In the genomic region with DNA sequence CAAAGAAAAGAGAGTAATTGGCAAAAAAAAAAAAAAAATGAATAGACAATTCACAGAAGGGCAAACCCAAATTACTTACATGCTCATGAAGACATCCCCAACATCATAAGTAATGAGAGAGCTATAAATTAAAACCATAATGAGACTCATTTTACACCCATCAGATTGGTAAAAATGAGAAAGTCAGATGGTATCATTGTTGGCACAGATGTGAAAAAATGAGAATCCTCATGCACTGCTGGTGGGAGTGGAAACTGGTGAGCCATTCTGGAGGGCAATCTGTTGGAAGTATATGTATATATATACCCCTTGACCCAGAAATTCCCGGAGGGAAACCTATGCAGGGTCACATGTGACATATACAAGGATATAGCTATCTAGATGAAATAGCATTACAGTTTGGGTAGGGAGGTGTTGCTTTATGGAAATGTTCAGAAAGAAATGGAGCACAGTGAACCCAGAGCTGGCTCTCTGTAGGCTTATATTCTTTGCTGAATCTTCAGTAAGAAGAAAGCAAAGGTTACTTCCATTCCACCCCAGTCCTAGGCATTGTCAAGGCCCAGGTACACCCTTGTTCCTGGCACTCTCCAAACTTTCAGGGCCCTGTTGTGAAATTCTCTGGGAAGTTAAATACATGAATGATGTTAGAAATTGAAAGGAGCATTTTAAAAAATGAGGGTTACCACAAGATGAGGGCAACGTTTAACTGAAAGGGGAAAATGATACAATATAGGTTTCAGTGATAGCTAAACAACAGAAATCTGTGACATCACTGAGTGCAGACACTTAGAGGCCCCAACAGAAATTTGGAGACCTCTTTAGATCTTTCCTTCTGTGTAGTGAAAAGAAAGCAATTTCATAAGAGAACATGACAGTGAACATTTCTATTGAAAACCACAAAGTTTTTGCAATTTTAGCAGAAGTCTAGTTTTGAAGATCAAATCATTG, we compare ENCODE assay signal across 18 cellular contexts.
A peak's percentile ranks its signal among the peaks of the same experiment; 100 is the strongest.
DNase-seq lines count a peak whose midpoint lies in the region; ATAC-seq, FAIRE-seq and TF ChIP-seq lines count a peak whose summit lies in the region.
"Had no signal": no experiment of that assay in that cellular context is flagged by ENCODE, and none has a peak within 500 bp of the region (broad histone marks: within the 10 kb centered on the region; RNA-seq: fewer than 3 reads in every experiment).

No MANE protein-coding gene starts in this region.

- POLR2A ChIA-PET in T-cell (lab: Charles Lee) = interaction anchor here in 1 of 2 donors (0.6 kb wide), 1 partner anchor 1276 kb away, joined by 3 read pairs; no protein-coding TSS in a partner anchor

- H3K14ac ChIP-seq in trophoblast cell (ENCODE audit: low read length) = no peak overlapping the region

- no peak overlapping the region for H2AK5ac ChIP-seq in trophoblast cell (ENCODE audit: low read length)

- H3K4me1 ChIP-seq in trophoblast cell (ENCODE audit: control insufficient read depth in 1 of 2, insufficient read depth in 2 of 2, low read length in 2 of 2) (no peaks in the 10 kb centered on the region), aorta (ENCODE audit: control insufficient read depth in 1 of 2, insufficient read depth in 2 of 2, low read length in 2 of 2) (no peaks in the 10 kb centered on the region)
- H3K4me1 ChIP-seq: adrenal gland, suprapubic skin had no signal

- no peak overlapping the region for H3K4me2 ChIP-seq in trophoblast cell (ENCODE audit: low read length)

- H3K27ac ChIP-seq in trophoblast cell (ENCODE audit: low read depth, low read length) (no peak overlapping the region), aorta (ENCODE audit: low read depth in 1 of 2, low read length in 2 of 2) (no peak overlapping the region)
- H3K27ac ChIP-seq: adrenal gland, neutrophil, suprapubic skin had no signal

- no peak overlapping the region for H2BK5ac ChIP-seq in trophoblast cell (ENCODE audit: low read depth, low read length, poor library complexity)

- no peak overlapping the region for H2AFZ ChIP-seq in trophoblast cell (ENCODE audit: insufficient read depth, low read length, poor library complexity)

- H3K9me3 ChIP-seq in trophoblast cell (ENCODE audit: insufficient read depth, low read depth, low read length) (no peaks in the 10 kb centered on the region), aorta (ENCODE audit: control insufficient read depth, low read length) (no peaks in the 10 kb centered on the region)
- H3K9me3 ChIP-seq: neutrophil, suprapubic skin had no signal

- no peak overlapping the region for H4K8ac ChIP-seq in trophoblast cell (ENCODE audit: low read depth, low read length)

- peaks cover 2% of the 10 kb centered on the region for H3K9me3 Mint-ChIP-seq in activated CD8-positive, alpha-beta memory T cell treated with anti-CD3 and anti-CD28 coated beads, Interleukin-2, amount 10 ng/mL, durations not matched to agents 7 days and 5 days (ENCODE audit: low read depth)
- no peaks in the 10 kb centered on the region for H3K9me3 Mint-ChIP-seq in T-cell
- H3K9me3 Mint-ChIP-seq: central memory CD8-positive, alpha-beta T cell had no signal

- WGBS in trophoblast cell (ENCODE audit: extremely low coverage, insufficient coverage, insufficient read length) = no CpG with 5 or more reads among the region's 2 CpGs
- WGBS in aorta, 2 donors = 82 to 87% methylated on average over 2 of the region's 2 CpGs

- H4K91ac ChIP-seq in trophoblast cell (ENCODE audit: low read depth, low read length) = no peak overlapping the region

- H3K4ac ChIP-seq in trophoblast cell (ENCODE audit: low read depth, low read length) = no peak overlapping the region

- CTCF ChIA-PET in activated CD8-positive, alpha-beta memory T cell treated with anti-CD3 and anti-CD28 coated beads, Interleukin-2, amount 10 ng/mL, durations not matched to agents 7 days and 5 days (lab: Charles Lee) = interaction anchor here (0.7 to 9.1 kb wide), 11 partner anchors 10 to 1300 kb away, joined by 3 to 97 read pairs (median 5); no protein-coding TSS in a partner anchor
- CTCF ChIA-PET in T-cell (lab: Charles Lee) = interaction anchor here (0.6 to 7.3 kb wide), 9 partner anchors 33 to 1299 kb away, joined by 3 to 135 read pairs (median 5); a partner anchor contains a TSS

- H3K79me1 ChIP-seq in trophoblast cell (ENCODE audit: low read length) = no peaks in the 10 kb centered on the region

- H3K79me2 ChIP-seq in trophoblast cell (ENCODE audit: control insufficient read depth, insufficient read depth, low read length, poor library complexity) = no peaks in the 10 kb centered on the region

- H3K4me3 ChIP-seq in trophoblast cell (ENCODE audit: low read depth, low read length) (no peak overlapping the region), aorta (ENCODE audit: low read length in 2 of 2) (no peak overlapping the region)
- H3K4me3 ChIP-seq: adrenal gland, GM12878, suprapubic skin had no signal

- H3K27me3 Mint-ChIP-seq in activated CD8-positive, alpha-beta memory T cell treated with anti-CD3 and anti-CD28 coated beads, Interleukin-2, amount 10 ng/mL, durations not matched to agents 7 days and 5 days = no peaks in the 10 kb centered on the region
- no peaks in the 10 kb centered on the region for H3K27me3 Mint-ChIP-seq in T-cell
- H3K27me3 Mint-ChIP-seq: central memory CD8-positive, alpha-beta T cell had no signal

- peaks cover 10% of the 10 kb centered on the region for H3K36me3 Mint-ChIP-seq in activated CD8-positive, alpha-beta memory T cell treated with anti-CD3 and anti-CD28 coated beads, Interleukin-2, amount 10 ng/mL, durations not matched to agents 7 days and 5 days
- H3K36me3 Mint-ChIP-seq in T-cell = no peaks in the 10 kb centered on the region

- H3K4me3 Mint-ChIP-seq in activated CD8-positive, alpha-beta memory T cell treated with anti-CD3 and anti-CD28 coated beads, Interleukin-2, amount 10 ng/mL, durations not matched to agents 7 days and 5 days = no peak overlapping the region
- no peak overlapping the region for H3K4me3 Mint-ChIP-seq in T-cell
- H3K4me3 Mint-ChIP-seq: central memory CD8-positive, alpha-beta T cell had no signal

- no peak overlapping the region for H3K18ac ChIP-seq in trophoblast cell (ENCODE audit: low read length)

- peak; percentile 65 for ATAC-seq in activated CD8-positive, alpha-beta memory T cell treated with anti-CD3 and anti-CD28 coated beads, Interleukin-2, amount 10 ng/mL, durations not matched to agents 7 days and 5 days
- ATAC-seq in T-cell (replicated peaks in 1 of 4) = no peak
- no peak for ATAC-seq in aorta (ENCODE audit: low FRiP score)
- ATAC-seq: GM12878, Right ventricle myocardium inferior had no signal

- DNase-seq in activated CD8-positive, alpha-beta memory T cell treated with anti-CD3 and anti-CD28 coated beads, Interleukin-2, amount 10 ng/mL, durations not matched to agents 7 days and 5 days = no peak
- DNase-seq in activated CD8-positive, alpha-beta memory T cell treated with anti-CD3 and anti-CD28 coated beads, Interleukin-2, amount 50 U/mL, for 4 hours = no peak
- DNase-seq in Kasumi-1 (lab: John Stamatoyannopoulos, UW) = peak; percentile 19 to 24
- DNase-seq in T-cell = no peak
- DNase-seq in fibroblast of peridontal ligament (ENCODE audit: extremely low read depth) = peak; percentile 37
- no peak for DNase-seq in trophoblast cell
- no peak for DNase-seq in GM12892 (ENCODE audit: insufficient read length)
- no peak for DNase-seq in aorta
- DNase-seq: adrenal gland; COR-L47; effector CD8-positive, alpha-beta T cell; hippocampal formation; NCI-H1105 treated with DMSO at 0.1 percent for 48 hours had no signal

- peak overlapping the region; percentile 67 for H3K27ac Mint-ChIP-seq in activated CD8-positive, alpha-beta memory T cell treated with anti-CD3 and anti-CD28 coated beads, Interleukin-2, amount 10 ng/mL, durations not matched to agents 7 days and 5 days
- peak overlapping the region; percentile 51 to 82 for H3K27ac Mint-ChIP-seq in T-cell

- H2BK12ac ChIP-seq in trophoblast cell (ENCODE audit: low read length) = no peak overlapping the region

- H3K4me1 Mint-ChIP-seq in activated CD8-positive, alpha-beta memory T cell treated with anti-CD3 and anti-CD28 coated beads, Interleukin-2, amount 10 ng/mL, durations not matched to agents 7 days and 5 days = peaks cover 50% of the 10 kb centered on the region
- H3K4me1 Mint-ChIP-seq in T-cell = peaks cover 9 to 14% (median 13%) of the 10 kb centered on the region in 3 donors

- TF ChIP-seq POLR2A in GM12892 (IDR thresholded peaks at IDR 0.05; ENCODE audit: low read depth, low read length) = no peak

- H3K23ac ChIP-seq in trophoblast cell (ENCODE audit: low read length) = no peak overlapping the region

- no peak for FAIRE-seq in GM12892 (lab: Jason Lieb, UNC)
- FAIRE-seq: GM12878 had no signal

- H3K36me3 ChIP-seq in trophoblast cell (ENCODE audit: control insufficient read depth in 1 of 2, insufficient read depth in 2 of 2, low read length in 2 of 2) (no peaks in the 10 kb centered on the region), aorta (ENCODE audit: control insufficient read depth in 1 of 2, insufficient read depth in 2 of 2, low read length in 1 of 2) (no peaks in the 10 kb centered on the region)
- H3K36me3 ChIP-seq: adrenal gland, neutrophil, suprapubic skin had no signal

- H2BK120ac ChIP-seq in trophoblast cell (ENCODE audit: insufficient read depth, low read length, poor library complexity) = no peak overlapping the region

- H3K27me3 ChIP-seq in trophoblast cell (ENCODE audit: insufficient read depth, low read length) (no peaks in the 10 kb centered on the region), aorta (ENCODE audit: control insufficient read depth in 1 of 2, insufficient read depth in 2 of 2, low read length in 1 of 2) (no peaks in the 10 kb centered on the region)
- H3K27me3 ChIP-seq: adrenal gland, neutrophil, suprapubic skin had no signal

- H4K12ac ChIP-seq in trophoblast cell (ENCODE audit: low read depth, low read length) = no peak overlapping the region

- no peak overlapping the region for H3K9ac ChIP-seq in trophoblast cell (ENCODE audit: low read length)

- intact Hi-C loops in aorta (cut with DNase I) = no loop called here

Comparison
In these comparisons a context has a peak if more than half of its experiments do, and no peak if none do; other contexts are left out.
1. DNase-seq: peak in Kasumi-1 (2 of 2) and fibroblast of peridontal ligament (single experiment); none in activated CD8-positive, alpha-beta memory T cell treated with anti-CD3 and anti-CD28 coated beads, Interleukin-2, amount 10 ng/mL, durations not matched to agents 7 days and 5 days (single experiment), activated CD8-positive, alpha-beta memory T cell treated with anti-CD3 and anti-CD28 coated beads, Interleukin-2, amount 50 U/mL, for 4 hours (single experiment), T-cell (0 of 34), trophoblast cell (0 of 2), GM12892 (single experiment) and aorta (0 of 2).